Comparison of ENCODE assay signal across 8 cellular contexts in genomic region chr11:130636672-130637463, GRCh38.
DNase-seq lines count a peak whose midpoint lies in the region; ATAC-seq and TF ChIP-seq lines count a peak whose summit lies in the region.

No MANE protein-coding gene starts in this region.

- H4K20me1 ChIP-seq in PC-9 (ENCODE audit: insufficient read depth), result no peaks in the 10 kb centered on the region

- no peaks in the 10 kb centered on the region for H3K9me2 ChIP-seq in PC-9 (ENCODE audit: insufficient read depth)

- peak overlapping the region; percentile 37; the same call in 1 of the 2 replicates for H3K4me3 ChIP-seq in PC-9
- H3K4me3 ChIP-seq in kidney epithelial cell (ENCODE audit: low read depth, low read length), result no peak overlapping the region
- no peak overlapping the region for H3K4me3 ChIP-seq in uterus
- H3K4me3 ChIP-seq in colonic mucosa, result no peak overlapping the region

- TF ChIP-seq CTCF in PC-9 (conservative IDR thresholded peaks at IDR 0.05) (no peak), kidney epithelial cell (IDR thresholded peaks at IDR 0.05; ENCODE audit: insufficient read depth, low read length, poor library complexity, severe bottlenecking) (no peak), uterus (IDR thresholded peaks at IDR 0.05) (no peak), colonic mucosa (IDR thresholded peaks at IDR 0.05) (no peak)

- H3K4me1 ChIP-seq in PC-9 (replicated peaks; ENCODE audit: insufficient read depth) (peaks cover 75% of the 10 kb centered on the region), uterus (peaks cover 0 to 7% of the 10 kb centered on the region in 2 donors), colonic mucosa (no peaks in the 10 kb centered on the region)

- ATAC-seq in HG02759 (IDR thresholded peaks at IDR 0.05; ENCODE audit: unreplicated experiment) (peak; percentile 72), GM19455 (IDR thresholded peaks at IDR 0.05; ENCODE audit: unreplicated experiment) (no peak)

- POLR2A ChIA-PET in PC-9 (lab: Charles Lee; ENCODE audit: unreplicated experiment), result interaction anchor here (0.7 to 1.0 kb wide), 2 partner anchors 41 to 90 kb away, joined by 3 to 11 read pairs; no protein-coding TSS in a partner anchor

- no peaks in the 10 kb centered on the region for H3K9me3 ChIP-seq in PC-9 (ENCODE audit: insufficient read depth, low read depth)
- H3K9me3 ChIP-seq in uterus, result no peaks in the 10 kb centered on the region
- H3K9me3 ChIP-seq in colonic mucosa, result no peaks in the 10 kb centered on the region

- peaks cover 43% of the 10 kb centered on the region for H3F3A ChIP-seq in PC-9 (ENCODE audit: insufficient read depth, low read depth)

- H3K9ac ChIP-seq in colonic mucosa (ENCODE audit: low read depth in 2 of 2, low read length in 2 of 2), result no peak overlapping the region

- H3K27me3 ChIP-seq in PC-9 (ENCODE audit: insufficient read depth, low read depth), result no peaks in the 10 kb centered on the region
- no peaks in the 10 kb centered on the region for H3K27me3 ChIP-seq in kidney epithelial cell (ENCODE audit: control insufficient read depth, insufficient read depth, low read length)
- no peaks in the 10 kb centered on the region for H3K27me3 ChIP-seq in uterus
- no peaks in the 10 kb centered on the region for H3K27me3 ChIP-seq in colonic mucosa

- TF ChIP-seq POLR2A in uterus (IDR thresholded peaks at IDR 0.05), result no peak

- peak overlapping the region; percentile 65; the same call in 1 of the 2 replicates for H2AFZ ChIP-seq in PC-9

- BruUV-seq in PC-9 (replicated peaks; lab: Mats Ljungman, UMichigan), result no TSS peak

- H3K36me3 ChIP-seq in PC-9 (ENCODE audit: low read depth) (no peaks in the 10 kb centered on the region), kidney epithelial cell (ENCODE audit: control insufficient read depth, insufficient read depth, low read length) (no peaks in the 10 kb centered on the region), uterus (no peaks in the 10 kb centered on the region), colonic mucosa (no peaks in the 10 kb centered on the region)

- intact Hi-C loops in PC-9 (cut with micrococcal nuclease; ENCODE audit: unreplicated experiment) (loop anchor here (1.0 to 10.0 kb wide), 6 partner anchors 40 to 322 kb away; partner anchors contain the start of gene ZBTB44), uterus (cut with DNase I; ENCODE audit: low total_unique reads) (no loop called here), colonic mucosa (cut with DNase I) (no loop called here)

- CTCF ChIA-PET in PC-9 (lab: Charles Lee), result no interaction called here

- no peaks in the 10 kb centered on the region for H3K79me2 ChIP-seq in PC-9 (ENCODE audit: low read depth)

- peak overlapping the region; percentile 73 for H3K4me2 ChIP-seq in PC-9

- peak; percentile 88 for DNase-seq in EH (ENCODE audit: low read depth)
- peak; percentile 52 to 96 for DNase-seq in PC-9
- DNase-seq in kidney epithelial cell (ENCODE audit: low read depth), result peak; percentile 94
- no peak for DNase-seq in uterus
- no peak for DNase-seq in colonic mucosa
- no peak for DNase-seq in NCI-H1092 treated with DMSO at 0.1 percent for 48 hours (lab: John Stamatoyannopoulos, UW)

- peak overlapping the region; percentile 90 for H3K27ac ChIP-seq in PC-9
- no peak overlapping the region for H3K27ac ChIP-seq in uterus
- H3K27ac ChIP-seq in colonic mucosa, result no peak overlapping the region

Comparison
In these comparisons a context has a peak if more than half of its experiments do, and no peak if none do; other contexts are left out.
1. DNase-seq: peak in EH (single experiment), PC-9 (2 of 2) and kidney epithelial cell (single experiment); none in uterus (0 of 2), colonic mucosa (single experiment) and NCI-H1092 treated with DMSO at 0.1 percent for 48 hours (single experiment).